Comparison of ENCODE assay signal across 18 cellular contexts in genomic region chr20:23139524-23139923, GRCh38. TPM values are rescaled to one million over a fixed set of nuclear protein-coding genes. Genes with fewer than 3 reads are reported as not detected.
DNase-seq lines count a peak whose midpoint lies in the region; ATAC-seq, FAIRE-seq and TF ChIP-seq lines count a peak whose summit lies in the region.
"Had no signal": no experiment of that assay in that cellular context is flagged by ENCODE, and none has a peak within 500 bp of the region (broad histone marks: within the 10 kb centered on the region; RNA-seq: fewer than 3 reads in every experiment).

No MANE protein-coding gene starts in this region.

- no peak overlapping the region for H2BK120ac ChIP-seq in H1 (replicated peaks; ENCODE audit: low read depth, low read length)

- H3K27ac ChIP-seq in H1 (ENCODE audit: low read depth, low read length) (no peak overlapping the region), smooth muscle cell (ENCODE audit: low read depth) (no peak overlapping the region)
- H3K27ac ChIP-seq: cardiac muscle cell, spleen had no signal

- TF ChIP-seq CTCF in H1 (IDR thresholded peaks at IDR 0.05; ENCODE audit: control extremely low read depth in 1 of 3, insufficient read depth in 1 of 3, low read depth in 1 of 3, low read length in 3 of 3) (no peak), smooth muscle cell (IDR thresholded peaks at IDR 0.05; ENCODE audit: borderline replicate concordance, insufficient read depth, poor library complexity, severe bottlenecking) (no peak)

- 88% methylated on average over 8 of the region's 8 CpGs; no CpG with 5 or more reads in 1 of the 2 experiments for WGBS in H1 (ENCODE audit: extremely low coverage in 1 of 2, insufficient coverage in 1 of 2, insufficient read length in 1 of 2, insufficient replicate concordance in 2 of 2, low coverage in 1 of 2, low lambda C conversion rate in 2 of 2, missing lambda C conversion rate in 1 of 2), 2 experiments
- 82% methylated on average over 8 of the region's 8 CpGs for WGBS in smooth muscle cell (ENCODE audit: low lambda C conversion rate)

- H3K4me3 ChIP-seq in H1 (ENCODE audit: extremely low read depth in 1 of 4, insufficient read depth in 2 of 4, low read depth in 3 of 4, low read length in 4 of 4) (no peak overlapping the region), smooth muscle cell (no peak overlapping the region)
- H3K4me3 ChIP-seq: cardiac muscle cell, spleen had no signal

- no peaks in the 10 kb centered on the region; the same call in 1 of the 2 replicates for H3K23me2 ChIP-seq in H1 (ENCODE audit: low read depth, low read length)

- no peak for FAIRE-seq in H1 (lab: Jason Lieb, UNC)

- no peak overlapping the region for H2BK5ac ChIP-seq in H1 (ENCODE audit: low read depth, low read length)

- H2BK15ac ChIP-seq in H1 (ENCODE audit: low read length), result no peak overlapping the region

- H3K27me3 ChIP-seq in H1 (replicated peaks in 1 of 4; ENCODE audit: control insufficient read depth in 3 of 4, extremely low read depth in 1 of 4, insufficient read depth in 3 of 4, low read length in 3 of 4), result no peaks in the 10 kb centered on the region
- H3K27me3 ChIP-seq in smooth muscle cell (ENCODE audit: low read depth), result no peaks in the 10 kb centered on the region
- H3K27me3 ChIP-seq: cardiac muscle cell, spleen had no signal

- CTCF ChIA-PET in H1 (lab: Charles Lee; ENCODE audit: partially characterized antibody), result no interaction called here

- H3K79me1 ChIP-seq in H1 (ENCODE audit: low read depth, low read length), result no peaks in the 10 kb centered on the region

- H2AFZ ChIP-seq in H1 (ENCODE audit: low read length) (no peak overlapping the region), smooth muscle cell (ENCODE audit: low read depth) (peak overlapping the region; percentile 41)

- peaks cover 5% of the 10 kb centered on the region for H3F3A ChIP-seq in smooth muscle cell (ENCODE audit: low read depth)

- no peak overlapping the region for H2BK12ac ChIP-seq in H1 (ENCODE audit: low read depth, low read length)

- H3K4me1 ChIP-seq in H1 (replicated peaks in 1 of 4; ENCODE audit: control insufficient read depth in 3 of 4, insufficient read depth in 4 of 4, low read length in 3 of 4) (peaks cover 0 to 3% (median 0%) of the 10 kb centered on the region in 4 experiments; a peak in 1 of 7 replicates), smooth muscle cell (ENCODE audit: low read depth) (peaks cover 3% of the 10 kb centered on the region)

- H3K36me3 ChIP-seq in H1 (ENCODE audit: control insufficient read depth in 2 of 4, insufficient read depth in 4 of 4, low read length in 3 of 4), result no peaks in the 10 kb centered on the region
- H3K36me3 ChIP-seq in smooth muscle cell (ENCODE audit: low read depth), result no peaks in the 10 kb centered on the region
- H3K36me3 ChIP-seq: cardiac muscle cell, spleen had no signal

- TF ChIP-seq POLR2A in H1 (IDR thresholded peaks at IDR 0.05; ENCODE audit: control extremely low read depth in 1 of 2, low read depth in 2 of 2, low read length in 2 of 2), result no peak

- H3K9me3 ChIP-seq in H1 (ENCODE audit: insufficient read depth in 2 of 2, low read depth in 1 of 2, low read length in 1 of 2) (no peaks in the 10 kb centered on the region), smooth muscle cell (replicated peaks; ENCODE audit: low read depth) (no peaks in the 10 kb centered on the region)
- H3K9me3 ChIP-seq: spleen had no signal

- no peaks in the 10 kb centered on the region for H4K20me1 ChIP-seq in H1 (replicated peaks in 1 of 2; ENCODE audit: control insufficient read depth in 1 of 2, insufficient read depth in 2 of 2, low read length in 2 of 2)
- no peaks in the 10 kb centered on the region for H4K20me1 ChIP-seq in smooth muscle cell (ENCODE audit: low read depth)

- no peak for TF ChIP-seq RAD21 in H1 (IDR thresholded peaks at IDR 0.05 in 1 of 2, conservative IDR thresholded peaks at IDR 0.05 in 1 of 2; ENCODE audit: low read depth in 2 of 2, low read length in 2 of 2)

- no peak overlapping the region for H3K4ac ChIP-seq in H1 (replicated peaks; ENCODE audit: insufficient read length, low read depth, low read length)

- H4K5ac ChIP-seq in H1 (ENCODE audit: insufficient read length, low read depth, low read length), result no peak overlapping the region

- POLR2A ChIA-PET in H1 (lab: Charles Lee; ENCODE audit: partially characterized antibody), result no interaction called here

- TF ChIP-seq EP300 in H1 (IDR thresholded peaks at IDR 0.05; ENCODE audit: borderline replicate concordance in 1 of 2, low read depth in 2 of 2, low read length in 2 of 2), result no peak

- DNase-seq in NCI-H2171 treated with DMSO at 0.1 percent for 48 hours (lab: John Stamatoyannopoulos, UW) (peak; percentile 51), NCI-H2171 (lab: John Stamatoyannopoulos, UW) (no peak), NCI-H510A treated with DMSO at 0.1 percent for 48 hours (lab: John Stamatoyannopoulos, UW) (peak; percentile 98), H1 (ENCODE audit: low read depth in 1 of 2, low spot score in 2 of 2) (no peak), smooth muscle cell (lab: John Stamatoyannopoulos, UW; ENCODE audit: unreplicated experiment) (no peak), H4 (ENCODE audit: low spot score) (no peak)
- no peak for DNase-seq in activated CD8-positive, alpha-beta memory T cell treated with anti-CD3 and anti-CD28 coated beads, Interleukin-2, amount 50 U/mL, for 4 hours
- DNase-seq: activated CD4-positive, CD25-positive, alpha-beta regulatory T cell treated with anti-CD3 and anti-CD28 coated beads, Interleukin-2, amount 50 U/mL, for 72 hours; activated T-cell treated with anti-CD3 and anti-CD28 coated beads for 4 hours; Calu3; endodermal cell; immature natural killer cell; Kasumi-1; NCI-H226; spleen had no signal

- H3K23ac ChIP-seq in H1 (ENCODE audit: insufficient read length), result no peak overlapping the region

- no peak overlapping the region for H2AK5ac ChIP-seq in H1 (ENCODE audit: low read depth, low read length)

- no peaks in the 10 kb centered on the region for H3K79me2 ChIP-seq in H1 (ENCODE audit: control insufficient read depth in 1 of 2, insufficient read depth in 2 of 2, low read length in 2 of 2)
- H3K79me2 ChIP-seq in smooth muscle cell (ENCODE audit: low read depth), result no peaks in the 10 kb centered on the region

- H3K14ac ChIP-seq in H1 (ENCODE audit: insufficient read length), result no peak overlapping the region

- H3K9ac ChIP-seq in H1 (replicated peaks in 1 of 4; ENCODE audit: extremely low read depth in 1 of 4, low read depth in 3 of 4, low read length in 3 of 4) (no peak overlapping the region), smooth muscle cell (ENCODE audit: low read depth) (no peak overlapping the region)

- H3K4me2 ChIP-seq in H1 (ENCODE audit: insufficient read depth in 1 of 2, low read depth in 2 of 2, low read length in 2 of 2) (no peak overlapping the region), smooth muscle cell (no peak overlapping the region)

- H3K56ac ChIP-seq in H1 (replicated peaks; ENCODE audit: insufficient read length, low read depth, low read length), result no peak overlapping the region

- no peak overlapping the region for H3K18ac ChIP-seq in H1 (ENCODE audit: extremely low read depth, low read length)

- H2BK20ac ChIP-seq in H1 (ENCODE audit: low read length), result no peak overlapping the region

- ATAC-seq in GM19351 (IDR thresholded peaks at IDR 0.05; ENCODE audit: unreplicated experiment), result no peak
- ATAC-seq: Panc1 had no signal

- H4K91ac ChIP-seq in H1 (replicated peaks; ENCODE audit: insufficient read length, low read length), result peak overlapping the region; percentile 5

- H4K8ac ChIP-seq in H1 (ENCODE audit: extremely low read depth, insufficient read depth, low read length), result no peak overlapping the region

TF ChIP-seq in H1, 55 proteins besides CTCF, POLR2A, EP300 and RAD21 (continues in another document):
- no peak for TF ChIP-seq JUND (IDR thresholded peaks at IDR 0.05; ENCODE audit: low read length)
- no peak for TF ChIP-seq EGR1 (IDR thresholded peaks at IDR 0.05; ENCODE audit: borderline replicate concordance, low read depth, low read length)
- TF ChIP-seq NANOG (IDR thresholded peaks at IDR 0.05; ENCODE audit: insufficient read depth, low read depth, low read length, poor library complexity, severe bottlenecking), result no peak
- no peak for TF ChIP-seq RXRA (IDR thresholded peaks at IDR 0.05; ENCODE audit: insufficient read depth, low read depth, low read length)
- no peak for TF ChIP-seq SP2 (IDR thresholded peaks at IDR 0.05; ENCODE audit: low read length)
- no peak for TF ChIP-seq SRF (IDR thresholded peaks at IDR 0.05; ENCODE audit: low read depth, low read length)
- TF ChIP-seq MAX (IDR thresholded peaks at IDR 0.05), result no peak
- TF ChIP-seq TAF1 (IDR thresholded peaks at IDR 0.05; ENCODE audit: low read depth, low read length), result no peak
- no peak for TF ChIP-seq YY1 (IDR thresholded peaks at IDR 0.05; ENCODE audit: low read depth, low read length)
- TF ChIP-seq PHF8 (conservative IDR thresholded peaks at IDR 0.05; ENCODE audit: low read depth, low read length), result no peak

RNA-seq across cellular contexts. Expression of gene CD93, which starts 53.4 kb away (rescaled TPM):
- total RNA-seq in H1 (2021; fragmentation: NEBNext Ultra II Directional; extraction: Animal tissue kit (Norgen Biotek cat#: 25700)), result 0.07 TPM in 1 of 2 replicates, not detected in the other
- polyA plus RNA-seq in H1 (2011; rRNA removed) (under 0.01 and 0.02 TPM in 2 replicates), smooth muscle cell (not detected in 2 replicates)
- polyA plus RNA-seq in H1 (2011; cell fraction: cytosol; rRNA removed), result 0.01 TPM
- 0.03 TPM for polyA plus RNA-seq in H1 (2011; cell fraction: nucleus; rRNA removed)
- 0.03 to 0.04 TPM (median 0.03 TPM) in 3 of 4 replicates, not detected in the other for polyA plus RNA-seq in H1 (2012, experiment 1 of 2)
- not detected for polyA plus RNA-seq in H1 (2012, experiment 2 of 2)
- 0.08 TPM for polyA plus RNA-seq in H1 (2013, experiment 1 of 2)
- polyA plus RNA-seq in H1 (2013, experiment 2 of 2), result 0.07 TPM
- polyA minus RNA-seq in H1 (2011; rRNA and poly(A)+ RNA removed), result 0.02 and 0.03 TPM in 2 replicates
- not detected for polyA minus RNA-seq in H1 (2011; cell fraction: cytosol; rRNA and poly(A)+ RNA removed)
- not detected for polyA minus RNA-seq in H1 (2011; cell fraction: nucleus; rRNA and poly(A)+ RNA removed)
- not detected in 2 replicates for total RNA-seq in smooth muscle cell
- total RNA-seq in H4 (2014; rRNA removed; shearing (Covaris generic)), result not detected in 2 replicates
- total RNA-seq: Calu3 had no signal

Comparison
In these comparisons a context has a peak if more than half of its experiments do, and no peak if none do; other contexts are left out.
1. DNase-seq: peak in NCI-H2171 treated with DMSO at 0.1 percent for 48 hours (single experiment) and NCI-H510A treated with DMSO at 0.1 percent for 48 hours (single experiment); none in NCI-H2171 (single experiment), H1 (0 of 2), smooth muscle cell (single experiment), H4 (single experiment) and activated CD8-positive, alpha-beta memory T cell treated with anti-CD3 and anti-CD28 coated beads, Interleukin-2, amount 50 U/mL, for 4 hours (single experiment).